ENCODE assay signal across 8 cellular contexts in the genomic region with DNA sequence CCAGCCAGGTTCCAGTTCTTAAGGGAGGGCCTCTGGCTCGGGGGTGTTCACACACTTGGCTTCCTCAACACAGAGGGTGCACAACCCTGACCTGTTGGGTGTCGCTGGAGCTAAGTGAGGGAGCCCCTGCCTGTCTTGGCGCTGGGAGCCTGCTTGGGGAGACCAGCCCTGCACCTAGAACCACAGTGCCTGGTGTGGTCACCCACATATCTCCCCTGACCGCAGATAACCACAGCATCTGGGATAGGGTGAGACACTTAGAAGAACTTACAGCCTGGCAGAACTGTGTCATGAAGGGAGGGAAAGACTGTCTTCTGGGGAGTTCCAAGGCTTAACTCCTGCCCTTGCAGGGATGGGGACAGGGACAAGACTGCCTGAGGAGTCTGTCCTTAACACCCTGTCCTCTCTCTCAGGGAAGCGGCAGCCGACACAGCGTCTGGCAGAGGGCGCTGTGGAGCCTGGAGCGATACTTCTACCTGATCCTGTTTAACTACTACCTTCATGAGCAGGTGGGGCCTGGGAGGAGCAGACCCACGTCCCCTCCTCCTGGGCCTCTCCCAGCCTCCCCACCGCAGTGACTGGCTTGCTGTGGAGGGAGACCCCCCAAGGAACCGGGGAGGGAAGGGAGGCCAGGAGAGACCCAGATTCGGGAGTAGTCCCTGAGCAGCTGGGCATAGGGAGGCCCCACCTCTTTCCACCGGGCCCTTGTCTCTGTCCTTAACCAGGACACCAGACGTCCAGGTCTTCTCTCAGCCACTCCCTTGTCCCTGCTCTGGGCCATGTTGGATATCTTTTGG. TPM values are rescaled to one million over a fixed set of nuclear protein-coding genes. Genes with fewer than 3 reads are reported as not detected.
DNase-seq lines count a peak whose midpoint lies in the region; ATAC-seq and TF ChIP-seq lines count a peak whose summit lies in the region.

No MANE protein-coding gene starts in this region.

- ATAC-seq in HG03442 (IDR thresholded peaks at IDR 0.05; ENCODE audit: unreplicated experiment), result no peak
- ATAC-seq in naive thymus-derived CD8-positive, alpha-beta T cell, result no peak

- DNase-seq in Daoy (ENCODE audit: low read depth) (peak; percentile 21), KBM-7 (peak; percentile 46), astrocyte of the spinal cord (ENCODE audit: low read depth, low spot score) (no peak), neural crest cell (ENCODE audit: low read depth, low spot score) (peak; percentile 24), HPDE6-E6E7 (ENCODE audit: extremely low spot score) (no peak)
- no peak for DNase-seq in activated effector memory CD4-positive, alpha-beta T cell treated with anti-CD3 and anti-CD28 coated beads, Interleukin-2, amount 50 U/mL, for 16 hours
- DNase-seq in naive thymus-derived CD8-positive, alpha-beta T cell, result no peak

- H3K27ac Mint-ChIP-seq in neural crest cell (ENCODE audit: unreplicated experiment), result no peak overlapping the region
- no peak overlapping the region for H3K27ac Mint-ChIP-seq in naive thymus-derived CD8-positive, alpha-beta T cell

- POLR2A ChIA-PET in naive thymus-derived CD8-positive, alpha-beta T cell (lab: Charles Lee), result no interaction called here

- in situ Hi-C loops in KBM-7 (cut with MboI; ENCODE audit: low pct_unique_long_range_greater_than_20kb, low sequenced_read_pairs), result loop anchor here (10.0 kb wide), 1 partner anchor 73 kb away; no protein-coding TSS in a partner anchor
- in situ Hi-C loops in astrocyte of the spinal cord (cut with HindIII; ENCODE audit: low sequenced_read_pairs), result no loop called here

- H3K4me3 Mint-ChIP-seq in neural crest cell, result no peak overlapping the region
- H3K4me3 Mint-ChIP-seq in naive thymus-derived CD8-positive, alpha-beta T cell, result peak overlapping the region in 1 of 10 donors; percentile 46

- no peaks in the 10 kb centered on the region for H3K36me3 Mint-ChIP-seq in neural crest cell (ENCODE audit: low read depth)
- H3K36me3 Mint-ChIP-seq in naive thymus-derived CD8-positive, alpha-beta T cell, result no peaks in the 10 kb centered on the region

- no peak overlapping the region for H3K4me3 ChIP-seq in astrocyte of the spinal cord (ENCODE audit: low read depth, low read length)

- TF ChIP-seq CTCF in astrocyte of the spinal cord (IDR thresholded peaks at IDR 0.05; ENCODE audit: low read depth, low read length) (peak; percentile 54), neural crest cell (conservative IDR thresholded peaks at IDR 0.05) (peak; percentile 59)

- H3K4me1 Mint-ChIP-seq in neural crest cell, result peaks cover 10% of the 10 kb centered on the region
- H3K4me1 Mint-ChIP-seq in naive thymus-derived CD8-positive, alpha-beta T cell, result peaks cover 0 to 2% (median 0%) of the 10 kb centered on the region in 4 donors

- no peaks in the 10 kb centered on the region for H3K9me3 Mint-ChIP-seq in neural crest cell
- no peaks in the 10 kb centered on the region for H3K9me3 Mint-ChIP-seq in naive thymus-derived CD8-positive, alpha-beta T cell

- no peaks in the 10 kb centered on the region for H3K27me3 Mint-ChIP-seq in neural crest cell (ENCODE audit: low read depth)
- no peaks in the 10 kb centered on the region for H3K27me3 Mint-ChIP-seq in naive thymus-derived CD8-positive, alpha-beta T cell

RNA-seq across cellular contexts. Expression of gene PALD1, which starts 59.0 kb away (rescaled TPM):
- 0.92 and 1.9 TPM in 2 replicates for total RNA-seq in Daoy (2014; rRNA removed; shearing (Covaris generic))
- 14.1 and 14.3 TPM in 2 replicates for total RNA-seq in neural crest cell
- total RNA-seq in naive thymus-derived CD8-positive, alpha-beta T cell, result not detected
- polyA plus RNA-seq in naive thymus-derived CD8-positive, alpha-beta T cell, result under 1 TPM in 1 of 3 donors, not detected in 2; 0.27 TPM

Comparison
In these comparisons a context has a peak if more than half of its experiments do, and no peak if none do; other contexts are left out.
1. DNase-seq: peak in Daoy (single experiment), KBM-7 (single experiment) and neural crest cell (single experiment); none in astrocyte of the spinal cord (single experiment), activated effector memory CD4-positive, alpha-beta T cell treated with anti-CD3 and anti-CD28 coated beads, Interleukin-2, amount 50 U/mL, for 16 hours (single experiment), HPDE6-E6E7 (single experiment) and naive thymus-derived CD8-positive, alpha-beta T cell (0 of 10).